Comparison of ENCODE assay signal across 16 cellular contexts in genomic region chr11:57645716-57646085, GRCh38. TPM values are rescaled to one million over a fixed set of nuclear protein-coding genes. Genes with fewer than 3 reads are reported as not detected.
DNase-seq lines count a peak whose midpoint lies in the region; ATAC-seq, FAIRE-seq and TF ChIP-seq lines count a peak whose summit lies in the region.
"Had no signal": no experiment of that assay in that cellular context is flagged by ENCODE, and none has a peak within 500 bp of the region (broad histone marks: within the 10 kb centered on the region; RNA-seq: fewer than 3 reads in every experiment).

No MANE protein-coding gene starts in this region.

- peaks cover 19 to 60% of the 10 kb centered on the region in 2 experiments for H3K79me1 ChIP-seq in IMR-90 (ENCODE audit: low read depth in 1 of 2, low read length in 2 of 2)

- no peak overlapping the region for H3K27ac Mint-ChIP-seq in endodermal cell
- H3K27ac Mint-ChIP-seq in stimulated activated naive B cell treated with anti-CD40 and anti-IgM and Interleukin-4, amounts not matched to agents 10 μg/mL and 1 μg/mL and 100 μg/mL, for 72 hours, result peak overlapping the region; percentile 70
- H3K27ac Mint-ChIP-seq: activated naive CD4-positive, alpha-beta T cell treated with anti-CD3 and anti-CD28 coated beads, Interleukin-2, amount 50 U/mL, for 72 hours; memory B cell had no signal

- H2AK9ac ChIP-seq in IMR-90 (replicated peaks; ENCODE audit: low read depth, low read length, poor library complexity), result peak overlapping the region; percentile 7

- intact Hi-C loops in IMR-90 (cut with micrococcal nuclease), result loop anchor here (1.0 to 5.0 kb wide), 2 partner anchors 77 to 877 kb away; no protein-coding TSS in a partner anchor

- no peak overlapping the region for H2AK5ac ChIP-seq in IMR-90 (ENCODE audit: low read depth, low read length)

- dilution Hi-C loops in IMR-90 (cut with HindIII; ENCODE audit: low sequenced_read_pairs, unreplicated experiment), result no loop called here

- no peaks in the 10 kb centered on the region for H3K27me3 Mint-ChIP-seq in endodermal cell (ENCODE audit: insufficient read depth)
- peaks cover 59 to 63% of the 10 kb centered on the region in 2 donors for H3K27me3 Mint-ChIP-seq in stimulated activated naive B cell treated with anti-CD40 and anti-IgM and Interleukin-4, amounts not matched to agents 10 μg/mL and 1 μg/mL and 100 μg/mL, for 72 hours

- H4K91ac ChIP-seq in IMR-90 (ENCODE audit: insufficient read depth, low read depth, low read length), result no peak overlapping the region

- in situ Hi-C loops in IMR-90 (cut with MboI; ENCODE audit: low sequenced_read_pairs), result loop anchor here (10.0 kb wide), 2 partner anchors 151 to 191 kb away; no protein-coding TSS in a partner anchor

- no peak overlapping the region for H3K14ac ChIP-seq in IMR-90 (replicated peaks; ENCODE audit: low read depth, low read length)

- H3K36me3 Mint-ChIP-seq in endodermal cell (ENCODE audit: low read depth), result peaks cover 31% of the 10 kb centered on the region
- H3K36me3 Mint-ChIP-seq in stimulated activated naive B cell treated with anti-CD40 and anti-IgM and Interleukin-4, amounts not matched to agents 10 μg/mL and 1 μg/mL and 100 μg/mL, for 72 hours, result no peaks in the 10 kb centered on the region
- H3K36me3 Mint-ChIP-seq: activated naive CD4-positive, alpha-beta T cell treated with anti-CD3 and anti-CD28 coated beads, Interleukin-2, amount 50 U/mL, for 72 hours; memory B cell had no signal

- H2BK15ac ChIP-seq in IMR-90 (ENCODE audit: low read depth, low read length), result no peak overlapping the region

- H3K9me3 Mint-ChIP-seq in endodermal cell, result no peaks in the 10 kb centered on the region
- H3K9me3 Mint-ChIP-seq in stimulated activated naive B cell treated with anti-CD40 and anti-IgM and Interleukin-4, amounts not matched to agents 10 μg/mL and 1 μg/mL and 100 μg/mL, for 72 hours, result no peaks in the 10 kb centered on the region
- H3K9me3 Mint-ChIP-seq: activated naive CD4-positive, alpha-beta T cell treated with anti-CD3 and anti-CD28 coated beads, Interleukin-2, amount 50 U/mL, for 72 hours; memory B cell had no signal

- H3K18ac ChIP-seq in IMR-90 (ENCODE audit: low read depth, low read length), result no peak overlapping the region

- no peak overlapping the region for H2BK5ac ChIP-seq in IMR-90 (ENCODE audit: low read depth, low read length, poor library complexity, severe bottlenecking)

- H3K36me3 ChIP-seq in IMR-90 (ENCODE audit: control insufficient read depth, insufficient read depth, low read length) (peaks cover 6% of the 10 kb centered on the region; the same call in 1 of the 2 replicates), endodermal cell (ENCODE audit: control insufficient read depth, insufficient read depth, low read length) (peaks cover 42% of the 10 kb centered on the region)
- H3K36me3 ChIP-seq: Peyer's patch had no signal

- H3K4me1 Mint-ChIP-seq in endodermal cell, result peaks cover 77% of the 10 kb centered on the region
- H3K4me1 Mint-ChIP-seq in stimulated activated naive B cell treated with anti-CD40 and anti-IgM and Interleukin-4, amounts not matched to agents 10 μg/mL and 1 μg/mL and 100 μg/mL, for 72 hours, result peaks cover 46 to 63% of the 10 kb centered on the region in 2 donors

- H4K20me1 ChIP-seq in IMR-90 (ENCODE audit: insufficient read depth, low read length), result peaks cover 77% of the 10 kb centered on the region

- FAIRE-seq in urothelium cell line (lab: Jason Lieb, UNC), result no peak

- no peak overlapping the region for H2BK120ac ChIP-seq in IMR-90 (ENCODE audit: low read depth, low read length)

- no peak overlapping the region for H2BK20ac ChIP-seq in IMR-90 (ENCODE audit: low read depth, low read length)

- H3K56ac ChIP-seq in IMR-90 (ENCODE audit: extremely low read depth, insufficient read depth, low read length), result no peak overlapping the region

- H3K4me3 ChIP-seq in IMR-90 (ENCODE audit: insufficient read depth, low read depth, low read length) (no peak overlapping the region), endodermal cell (ENCODE audit: low read length) (no peak overlapping the region)
- H3K4me3 ChIP-seq: hepatocyte, Peyer's patch had no signal

- 0% methylated on average over 1 of the region's 4 CpGs; no CpG with 5 or more reads in 1 of the 2 experiments for WGBS in IMR-90 (ENCODE audit: extremely low coverage in 2 of 2, insufficient read length in 1 of 2), 2 experiments
- WGBS in endodermal cell (ENCODE audit: insufficient coverage in 1 of 2, insufficient read length in 1 of 2), 2 experiments, result 55 to 66% methylated on average over 2 to 4 of the region's 4 CpGs

- H2AFZ ChIP-seq in IMR-90 (replicated peaks; ENCODE audit: low read length, poor library complexity), result no peak overlapping the region
- H2AFZ ChIP-seq: hepatocyte had no signal

- H3K4me3 Mint-ChIP-seq in endodermal cell, result no peak overlapping the region
- H3K4me3 Mint-ChIP-seq in stimulated activated naive B cell treated with anti-CD40 and anti-IgM and Interleukin-4, amounts not matched to agents 10 μg/mL and 1 μg/mL and 100 μg/mL, for 72 hours, result peak overlapping the region; percentile 61 to 63
- H3K4me3 Mint-ChIP-seq: memory B cell had no signal

- H4K5ac ChIP-seq in IMR-90 (ENCODE audit: low read depth, low read length), result no peak overlapping the region

- no peak for ATAC-seq in IMR-90 (ENCODE audit: low read depth)
- ATAC-seq in stimulated activated naive B cell treated with anti-CD40 and anti-IgM and Interleukin-4, amounts not matched to agents 10 μg/mL and 1 μg/mL and 100 μg/mL, for 72 hours (replicated peaks), result peak; percentile 17 to 33
- no peak for ATAC-seq in esophagus mucosa

- H3K9ac ChIP-seq in IMR-90 (ENCODE audit: low read depth, low read length) (no peak overlapping the region), endodermal cell (ENCODE audit: extremely low read depth, low read length, poor library complexity, severe bottlenecking) (no peak overlapping the region)

- H3K4me1 ChIP-seq in IMR-90 (ENCODE audit: control insufficient read depth, insufficient read depth, low read length) (peaks cover 31% of the 10 kb centered on the region), endodermal cell (ENCODE audit: control insufficient read depth, insufficient read depth, low read length) (peaks cover 41% of the 10 kb centered on the region)

- no peak for TF ChIP-seq CTCF in IMR-90 (conservative IDR thresholded peaks at IDR 0.05; ENCODE audit: low read depth, low read length)
- TF ChIP-seq CTCF in endodermal cell (conservative IDR thresholded peaks at IDR 0.05), result no peak

- no peaks in the 10 kb centered on the region for H3K27me3 ChIP-seq in IMR-90 (ENCODE audit: control insufficient read depth, insufficient read depth, low read length)
- H3K27me3 ChIP-seq in endodermal cell (ENCODE audit: control insufficient read depth, insufficient read depth, low read length, poor library complexity, severe bottlenecking), result no peaks in the 10 kb centered on the region

- CTCF ChIA-PET in IMR-90 (lab: Yijun Ruan, JAX), result interaction anchor here (2.4 kb wide), 1 partner anchor 78 kb away, joined by 12 read pairs; the partner anchor contains the start of gene UBE2L6

- no TSS peak for BruUV-seq in IMR-90 (replicated peaks; lab: Mats Ljungman, UMichigan)

- TF ChIP-seq RAD21 in IMR-90 (IDR thresholded peaks at IDR 0.05; ENCODE audit: low read length), result no peak

- H3K4me2 ChIP-seq in IMR-90 (ENCODE audit: low read depth, low read length), result no peak overlapping the region

- H3K4ac ChIP-seq in IMR-90 (ENCODE audit: low read depth, low read length), result no peak overlapping the region

- DNase-seq in IMR-90 (no peak), endodermal cell (peak; percentile 55), left kidney (ENCODE audit: low read depth, low spot score) (peak; percentile 44), foreskin melanocyte (no peak), NCI-H2029 treated with DMSO at 0.1 percent for 48 hours (lab: John Stamatoyannopoulos, UW) (no peak), urothelium cell line (ENCODE audit: low spot score) (no peak)
- no peak for DNase-seq in stimulated activated naive B cell treated with anti-CD40 and anti-IgM and Interleukin-4, amounts not matched to agents 10 μg/mL and 1 μg/mL and 100 μg/mL, for 72 hours
- DNase-seq: activated T-cell treated with anti-CD3 and anti-CD28 coated beads for 4 hours, NCI-H1930, NCI-H526 treated with DMSO at 0.1 percent for 48 hours, occipital lobe, Peyer's patch had no signal

- no peak for TF ChIP-seq POLR2A in IMR-90 (IDR thresholded peaks at IDR 0.05; ENCODE audit: low read depth, low read length)

- H4K8ac ChIP-seq in IMR-90 (ENCODE audit: low read depth in 2 of 2, low read length in 2 of 2), result no peak overlapping the region

- H3K27ac ChIP-seq in IMR-90 (ENCODE audit: insufficient read depth, low read length) (no peak overlapping the region), endodermal cell (ENCODE audit: low read depth, low read length) (no peak overlapping the region)
- H3K27ac ChIP-seq: hepatocyte had no signal

- H3K23ac ChIP-seq in IMR-90 (ENCODE audit: low read depth, low read length), result no peak overlapping the region; the same call in 1 of the 2 replicates

- H3K9me3 ChIP-seq in IMR-90 (ENCODE audit: control insufficient read depth, insufficient read depth, low read length) (no peaks in the 10 kb centered on the region), endodermal cell (ENCODE audit: control insufficient read depth, low read length) (no peaks in the 10 kb centered on the region)
- H3K9me3 ChIP-seq: Peyer's patch had no signal

- peaks cover 13% of the 10 kb centered on the region; the same call in 1 of the 2 replicates for H3K9me1 ChIP-seq in IMR-90 (ENCODE audit: insufficient read depth, low read length)

- POLR2A ChIA-PET in IMR-90 (lab: Charles Lee; ENCODE audit: unreplicated experiment), result no interaction called here

RNA-seq across cellular contexts. Expression of gene YPEL4, which starts 4.0 kb away (rescaled TPM):
- total RNA-seq in IMR-90 (2012; rRNA removed), result under 0.01 and 0.18 TPM in 2 replicates
- 0.57 and 0.79 TPM in 2 replicates for polyA plus RNA-seq in IMR-90 (2012; rRNA removed)
- polyA plus RNA-seq in IMR-90 (2012; cell fraction: cytosol; rRNA removed), result 0.54 and 0.74 TPM in 2 replicates
- 2.4 and 6.6 TPM in 2 replicates for polyA plus RNA-seq in IMR-90 (2012; cell fraction: nucleus; rRNA removed; ENCODE audit: low replicate concordance)
- not detected for total RNA-seq in endodermal cell
- polyA plus RNA-seq in endodermal cell (2013, experiment 1 of 2), result 2.8 TPM
- polyA plus RNA-seq in endodermal cell (2013, experiment 2 of 2), result 2.0 TPM
- total RNA-seq in esophagus mucosa, result not detected

RNA-seq across cellular contexts. Expression of gene CLP1, which starts 11.9 kb away (rescaled TPM):
- total RNA-seq in IMR-90 (2012; rRNA removed) (24.0 and 26.7 TPM in 2 replicates), endodermal cell (10 to 100 TPM; 23.7 to 25.2 TPM), esophagus mucosa (10.6 TPM)
- polyA plus RNA-seq in IMR-90 (2012; rRNA removed), result 16.3 and 16.5 TPM in 2 replicates
- polyA plus RNA-seq in IMR-90 (2012; cell fraction: cytosol; rRNA removed), result 8.3 and 11.4 TPM in 2 replicates
- polyA plus RNA-seq in IMR-90 (2012; cell fraction: nucleus; rRNA removed; ENCODE audit: low replicate concordance), result 5.6 and 11.3 TPM in 2 replicates
- polyA plus RNA-seq in endodermal cell (2013, experiment 1 of 2), result 17.7 TPM
- polyA plus RNA-seq in endodermal cell (2013, experiment 2 of 2), result 15.0 TPM

RNA-seq across cellular contexts. Expression of gene ZDHHC5, which starts 22.2 kb away (rescaled TPM):
- total RNA-seq in IMR-90 (2012; rRNA removed) (19.4 and 21.4 TPM in 2 replicates), endodermal cell (10 to 100 TPM; 70.7 to 77.1 TPM), esophagus mucosa (122 TPM)
- polyA plus RNA-seq in IMR-90 (2012; rRNA removed), result 44.0 and 45.7 TPM in 2 replicates
- polyA plus RNA-seq in IMR-90 (2012; cell fraction: cytosol; rRNA removed), result 31.7 and 39.8 TPM in 2 replicates
- polyA plus RNA-seq in IMR-90 (2012; cell fraction: nucleus; rRNA removed; ENCODE audit: low replicate concordance), result 56.8 and 65.2 TPM in 2 replicates
- polyA plus RNA-seq in endodermal cell (2013, experiment 1 of 2), result 30.5 TPM
- polyA plus RNA-seq in endodermal cell (2013, experiment 2 of 2), result 31.6 TPM

RNA-seq across cellular contexts. Expression of gene SERPING1, which starts 48.2 kb away (rescaled TPM):
- total RNA-seq in IMR-90 (2012; rRNA removed), result 2.0 and 2.2 TPM in 2 replicates
- 27.5 and 30.7 TPM in 2 replicates for polyA plus RNA-seq in IMR-90 (2012; rRNA removed)
- 27.0 and 35.9 TPM in 2 replicates for polyA plus RNA-seq in IMR-90 (2012; cell fraction: cytosol; rRNA removed)
- 8.1 and 15.0 TPM in 2 replicates for polyA plus RNA-seq in IMR-90 (2012; cell fraction: nucleus; rRNA removed; ENCODE audit: low replicate concordance)
- 10 to 100 TPM; 67.8 to 73.5 TPM for total RNA-seq in endodermal cell
- 114 TPM for polyA plus RNA-seq in endodermal cell (2013, experiment 1 of 2)
- polyA plus RNA-seq in endodermal cell (2013, experiment 2 of 2), result 118 TPM
- 16.7 TPM for total RNA-seq in esophagus mucosa

Comparison
In these comparisons a context has a peak if more than half of its experiments do, and no peak if none do; other contexts are left out.
1. ATAC-seq: peak in stimulated activated naive B cell treated with anti-CD40 and anti-IgM and Interleukin-4, amounts not matched to agents 10 μg/mL and 1 μg/mL and 100 μg/mL, for 72 hours (2 of 2); none in IMR-90 (single experiment) and esophagus mucosa (single experiment).
2. DNase-seq: peak in endodermal cell (single experiment) and left kidney (single experiment); none in IMR-90 (single experiment), stimulated activated naive B cell treated with anti-CD40 and anti-IgM and Interleukin-4, amounts not matched to agents 10 μg/mL and 1 μg/mL and 100 μg/mL, for 72 hours (single experiment), foreskin melanocyte (single experiment), NCI-H2029 treated with DMSO at 0.1 percent for 48 hours (single experiment) and urothelium cell line (single experiment).